ENCODE assay signal across 9 cellular contexts in the genomic region with DNA sequence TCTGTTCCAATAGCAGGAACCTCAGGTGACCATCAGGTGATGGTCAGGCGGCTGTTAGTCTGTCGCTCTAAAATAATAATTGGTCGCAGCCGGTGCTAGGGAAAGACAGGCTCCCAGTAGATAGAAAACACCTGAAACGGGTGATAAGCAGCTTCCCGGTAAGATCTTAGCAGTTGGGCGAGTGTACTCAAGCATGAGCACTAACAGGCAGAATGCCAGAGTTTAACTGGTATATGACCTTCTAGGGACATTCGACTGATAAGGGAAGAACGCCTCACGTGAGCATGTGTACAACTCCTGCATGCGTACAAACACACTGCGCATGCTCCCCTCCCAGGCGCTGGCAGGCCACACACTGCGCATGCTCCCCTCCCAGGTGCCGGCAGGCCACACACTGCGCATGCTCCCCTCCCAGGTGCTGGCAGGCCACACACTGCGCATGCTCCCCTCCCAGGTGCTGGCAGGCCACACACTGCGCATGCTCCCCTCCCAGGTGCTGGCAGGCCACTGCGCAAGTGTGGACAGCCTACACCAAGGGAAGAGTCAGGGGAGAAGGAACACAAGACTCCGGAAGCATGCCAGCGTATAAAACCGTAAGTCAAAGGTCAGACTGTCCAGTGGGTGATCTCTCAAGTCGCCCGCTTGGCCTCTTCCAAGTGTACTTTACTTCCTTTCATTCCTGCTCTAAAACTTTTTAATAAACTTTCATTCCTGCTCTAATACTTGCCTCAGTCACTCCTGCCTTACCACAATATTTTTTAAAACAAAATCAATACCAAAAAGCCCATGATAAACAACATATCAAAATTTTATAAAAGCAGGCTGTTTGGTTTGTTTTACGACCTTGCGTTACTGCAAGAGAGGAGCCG. TPM values are rescaled to one million over a fixed set of nuclear protein-coding genes. Genes with fewer than 3 reads are reported as not detected.
DNase-seq lines count a peak whose midpoint lies in the region; ATAC-seq, FAIRE-seq and TF ChIP-seq lines count a peak whose summit lies in the region.
"Had no signal": no experiment of that assay in that cellular context is flagged by ENCODE, and none has a peak within 500 bp of the region (broad histone marks: within the 10 kb centered on the region; RNA-seq: fewer than 3 reads in every experiment).

No MANE protein-coding gene starts in this region.

- peak overlapping the region; percentile 91 for H3K4me3 ChIP-seq in endocrine pancreas (ENCODE audit: control insufficient read depth, insufficient read depth, low read length)

- peak overlapping the region in 5 of 8 donors; percentile 42 to 74 (median 53) for H3K4me3 Mint-ChIP-seq in naive B cell
- H3K4me3 Mint-ChIP-seq: activated B cell treated with CpG ODN at 0.5 μM for 24 hours had no signal

- H3K27me3 ChIP-seq in endocrine pancreas (ENCODE audit: control insufficient read depth, insufficient read depth, low read length) = no peaks in the 10 kb centered on the region

- FAIRE-seq in HTR-8/SVneo (lab: Jason Lieb, UNC) = no peak

- no peaks in the 10 kb centered on the region for H3K9me3 ChIP-seq in endocrine pancreas (ENCODE audit: control insufficient read depth, low read length)

- TF ChIP-seq CTCF in VCaP (conservative IDR thresholded peaks at IDR 0.05) = no peak

- peak; percentile 99 for DNase-seq in ACHN
- DNase-seq in HuH-7.5 (ENCODE audit: low spot score) = peak; percentile 72
- DNase-seq in naive B cell = peak; percentile 30
- DNase-seq in HCEC 1CT = no peak
- DNase-seq in HTR-8/SVneo (ENCODE audit: insufficient read length, low spot score) = no peak
- no peak for DNase-seq in pons (ENCODE audit: low spot score)
- DNase-seq: activated B cell treated with CpG ODN at 0.5 μM for 24 hours had no signal

- peak overlapping the region; percentile 61 for H3K9ac ChIP-seq in endocrine pancreas (ENCODE audit: control insufficient read depth, insufficient read depth, low read length)

- H3K4me1 Mint-ChIP-seq in naive B cell = no peaks in the 10 kb centered on the region
- H3K4me1 Mint-ChIP-seq: activated B cell treated with CpG ODN at 0.5 μM for 24 hours had no signal

- peak overlapping the region in 3 of 6 donors; percentile 53 to 84 (median 65) for H3K27ac Mint-ChIP-seq in naive B cell
- H3K27ac Mint-ChIP-seq: activated B cell treated with CpG ODN at 0.5 μM for 24 hours had no signal

- in situ Hi-C loops in ACHN (cut with HindIII; ENCODE audit: low pct_ligation_motif_present, low pct_unique_long_range_greater_than_20kb, low sequenced_read_pairs) = no loop called here

- H3K36me3 Mint-ChIP-seq in naive B cell = peaks cover 0 to 6% of the 10 kb centered on the region in 2 donors

- peaks cover 0 to 1% (median 0%) of the 10 kb centered on the region in 7 donors for H3K9me3 Mint-ChIP-seq in naive B cell
- H3K9me3 Mint-ChIP-seq: activated B cell treated with CpG ODN at 0.5 μM for 24 hours had no signal

- peaks cover 2% of the 10 kb centered on the region for H3K36me3 ChIP-seq in endocrine pancreas (ENCODE audit: control insufficient read depth, insufficient read depth, low read length)

- no peaks in the 10 kb centered on the region for H3K4me1 ChIP-seq in endocrine pancreas (ENCODE audit: control insufficient read depth, insufficient read depth, low read length)

- peaks cover 6 to 15% (median 13%) of the 10 kb centered on the region in 3 donors for H3K27me3 Mint-ChIP-seq in naive B cell

- peak overlapping the region; percentile 93 for H3K27ac ChIP-seq in VCaP

- ATAC-seq in naive B cell (ENCODE audit: low read depth in 2 of 2) = no peak

RNA-seq across cellular contexts. Expression of gene GPRC5D, which starts 24.5 kb away (rescaled TPM):
- polyA plus RNA-seq in naive B cell (ENCODE audit: low read depth in 6 of 6) = under 1 TPM in 1 of 6 donors, not detected in 5; 0.32 TPM

RNA-seq across cellular contexts. Expression of gene GPRC5A, which starts 36.1 kb away (rescaled TPM):
- polyA plus RNA-seq in naive B cell (ENCODE audit: low read depth in 6 of 6) = not detected

Comparison
In these comparisons a context has a peak if more than half of its experiments do, and no peak if none do; other contexts are left out.
1. DNase-seq: peak in ACHN (single experiment), HuH-7.5 (single experiment) and naive B cell (single experiment); none in HCEC 1CT (single experiment), HTR-8/SVneo (single experiment) and pons (single experiment).